ENCODE assay signal across 8 cellular contexts in genomic region chr1:167797005-167797404, GRCh38.
DNase-seq lines count a peak whose midpoint lies in the region; ATAC-seq and TF ChIP-seq lines count a peak whose summit lies in the region.

No MANE protein-coding gene starts in this region.

- H2AFZ ChIP-seq in PC-3 (ENCODE audit: low read length): no peak overlapping the region

- intact Hi-C loops in PC-3 (cut with micrococcal nuclease): no loop called here

- H3K9ac ChIP-seq in PC-3 (ENCODE audit: low read length): peak overlapping the region; percentile 2

- H4K20me1 ChIP-seq in PC-3 (ENCODE audit: low read length): no peaks in the 10 kb centered on the region

- POLR2A ChIA-PET in PC-3 (lab: Charles Lee; ENCODE audit: unreplicated experiment): interaction anchor here (0.5 kb wide), 1 partner anchor 74 kb away, joined by 3 read pairs; no protein-coding TSS in a partner anchor

- H3K9me2 ChIP-seq in PC-3 (replicated peaks; ENCODE audit: low read length): no peaks in the 10 kb centered on the region

- H3K79me2 ChIP-seq in PC-3 (ENCODE audit: low read length): no peaks in the 10 kb centered on the region

- CTCF ChIA-PET in PC-3 (lab: Charles Lee): interaction anchor here (0.5 to 1.9 kb wide), 3 partner anchors 83 to 388 kb away, joined by 4 to 10 read pairs (median 4); no protein-coding TSS in a partner anchor

- H3K4me1 ChIP-seq in PC-3 (ENCODE audit: insufficient read depth, low read length): peaks cover 45% of the 10 kb centered on the region

- 0 out of 2 replicates have a peak, but pooled peaks have one; percentile 32 for TF ChIP-seq CTCF in PC-3 (conservative IDR thresholded peaks at IDR 0.05; ENCODE audit: low read depth, low read length)

- DNase-seq in GM04503 (ENCODE audit: low read depth) (peak; percentile 98), PC-3 (peak; percentile 95), epithelial cell of prostate (ENCODE audit: low read depth, low spot score) (peak; percentile 77), midbrain (lab: John Stamatoyannopoulos, UW) (peak; percentile 48), DMS79 (lab: John Stamatoyannopoulos, UW) (no peak)

- peak overlapping the region; percentile 82 for H3K27ac ChIP-seq in PC-3 (ENCODE audit: low read length)
- H3K27ac ChIP-seq in epithelial cell of prostate: peak overlapping the region; percentile 85

- no peaks in the 10 kb centered on the region for H3K9me3 ChIP-seq in PC-3 (ENCODE audit: low read length)

- no peaks in the 10 kb centered on the region for H3K27me3 ChIP-seq in PC-3 (ENCODE audit: low read length)

- peaks cover 9% of the 10 kb centered on the region for H3F3A ChIP-seq in PC-3 (ENCODE audit: low read length, unreplicated experiment)

- 0 out of 2 replicates have a peak, but pooled peaks cover 3% of the 10 kb centered on the region for H3K36me3 ChIP-seq in PC-3 (ENCODE audit: low read depth, low read length)

- peak overlapping the region; percentile 60 for H3K4me2 ChIP-seq in PC-3 (ENCODE audit: low read length)

- H3K4me3 ChIP-seq in PC-3 (ENCODE audit: low read length): no peak overlapping the region

- no TSS peak for BruUV-seq in PC-3 (replicated peaks; lab: Mats Ljungman, UMichigan)

- ATAC-seq in PC-3 (peak; percentile 83), HG02938 (IDR thresholded peaks at IDR 0.05; ENCODE audit: unreplicated experiment) (no peak), GM18517 (IDR thresholded peaks at IDR 0.05; ENCODE audit: unreplicated experiment) (no peak), GM18867 (IDR thresholded peaks at IDR 0.05; ENCODE audit: unreplicated experiment) (no peak)
